Comparison of ENCODE assay signal across 12 cellular contexts in genomic region chr11:3161309-3161708, GRCh38. TPM values are rescaled to one million over a fixed set of nuclear protein-coding genes. Genes with fewer than 3 reads are reported as not detected.
DNase-seq lines count a peak whose midpoint lies in the region; ATAC-seq, FAIRE-seq and TF ChIP-seq lines count a peak whose summit lies in the region.
"Had no signal": no experiment of that assay in that cellular context is flagged by ENCODE, and none has a peak within 500 bp of the region (broad histone marks: within the 10 kb centered on the region; RNA-seq: fewer than 3 reads in every experiment).

No MANE protein-coding gene starts in this region.

- no peaks in the 10 kb centered on the region for H3K79me2 ChIP-seq in HepG2 (ENCODE audit: insufficient read depth, low read length)
- peaks cover 78% of the 10 kb centered on the region for H3K79me2 ChIP-seq in osteoblast (ENCODE audit: insufficient read depth, low read length)

- no peak for DNase-seq in HepG2 (ENCODE audit: low spot score)
- peak; percentile 47 for DNase-seq in Right ventricle myocardium superior
- peak; percentile 76 for DNase-seq in osteoblast (ENCODE audit: insufficient read length, low spot score, missing footprints)
- no peak for DNase-seq in RPMI8226
- no peak for DNase-seq in globus pallidus (ENCODE audit: low spot score)
- DNase-seq in activated CD4-positive, alpha-beta memory T cell treated with anti-CD3 and anti-CD28 coated beads, Interleukin-2, amount 10 ng/mL, durations not matched to agents 7 days and 5 days: no peak
- DNase-seq in SW 1271 (lab: John Stamatoyannopoulos, UW): no peak
- DNase-seq: activated gamma-delta T cell, NCI-H1048 had no signal

- H2AFZ ChIP-seq in HepG2 (ENCODE audit: low read length): no peak overlapping the region
- H2AFZ ChIP-seq in osteoblast (ENCODE audit: low read length): no peak overlapping the region

- no peaks in the 10 kb centered on the region for H3K36me3 Mint-ChIP-seq in activated CD4-positive, alpha-beta memory T cell treated with anti-CD3 and anti-CD28 coated beads, Interleukin-2, amount 10 ng/mL, durations not matched to agents 7 days and 5 days (ENCODE audit: low read depth)

- H3K9me3 ChIP-seq in liver (ENCODE audit: control insufficient read depth in 4 of 4, low read length in 3 of 4) (no peaks in the 10 kb centered on the region), HepG2 (ENCODE audit: low read length) (no peaks in the 10 kb centered on the region), osteoblast (ENCODE audit: low read depth, low read length) (no peaks in the 10 kb centered on the region)

- in situ Hi-C loops in HepG2 (cut with HindIII; ENCODE audit: extremely low pct_ligation_motif_present, low pct_unique_long_range_greater_than_20kb): no loop called here

- H4K20me1 ChIP-seq in HepG2 (ENCODE audit: insufficient read depth, low read length): peaks cover 3% of the 10 kb centered on the region; the same call in 1 of the 2 replicates
- H4K20me1 ChIP-seq in osteoblast (ENCODE audit: insufficient read depth, low read length): peaks cover 61% of the 10 kb centered on the region

- H3K9ac ChIP-seq in liver (ENCODE audit: low read depth in 1 of 2, low read length in 2 of 2) (no peak overlapping the region), HepG2 (ENCODE audit: insufficient read depth, low read depth, low read length) (no peak overlapping the region)

- POLR2A ChIA-PET in HepG2 (lab: Yijun Ruan, JAX): no interaction called here
- POLR2A ChIA-PET in activated CD4-positive, alpha-beta memory T cell treated with anti-CD3 and anti-CD28 coated beads, Interleukin-2, amount 10 ng/mL, durations not matched to agents 7 days and 5 days (lab: Charles Lee): no interaction called here

- intact Hi-C loops in HepG2 (cut with micrococcal nuclease; ENCODE audit: unreplicated experiment): no loop called here
- intact Hi-C loops in Right ventricle myocardium superior (cut with DNase I): no loop called here

- WGBS in liver: 83% methylated on average over 14 of the region's 14 CpGs
- 33% methylated on average over 6 of the region's 14 CpGs for WGBS in HepG2 (ENCODE audit: low lambda C conversion rate)

- FAIRE-seq in HepG2 (lab: Jason Lieb, UNC): no peak

- H3K27me3 ChIP-seq in liver (ENCODE audit: control insufficient read depth in 4 of 4, insufficient read depth in 4 of 4, low read length in 3 of 4) (peaks cover 0 to 2% (median 0%) of the 10 kb centered on the region in 4 donors), HepG2 (ENCODE audit: control insufficient read depth in 1 of 2, insufficient read depth in 2 of 2, low read length in 2 of 2) (peaks cover 21 to 92% of the 10 kb centered on the region in 2 experiments), osteoblast (ENCODE audit: insufficient read depth, low read length) (no peaks in the 10 kb centered on the region)

- H3K4me3 ChIP-seq in liver (ENCODE audit: low read depth in 1 of 3, low read length in 3 of 3) (no peak overlapping the region), HepG2 (replicated peaks in 1 of 3; ENCODE audit: insufficient read depth in 1 of 3, low read depth in 2 of 3, low read length in 3 of 3) (no peak overlapping the region), osteoblast (ENCODE audit: insufficient read depth, low read length) (peak overlapping the region; percentile 70)

- no peaks in the 10 kb centered on the region for H3K9me3 Mint-ChIP-seq in activated CD4-positive, alpha-beta memory T cell treated with anti-CD3 and anti-CD28 coated beads, Interleukin-2, amount 10 ng/mL, durations not matched to agents 7 days and 5 days

- peak overlapping the region; percentile 19 to 61 for H3K27ac ChIP-seq in liver (ENCODE audit: low read depth in 1 of 2, low read length in 2 of 2)
- H3K27ac ChIP-seq in HepG2 (ENCODE audit: extremely low read length, insufficient read depth, low read length): no peak overlapping the region
- H3K27ac ChIP-seq in osteoblast (ENCODE audit: low read depth, low read length): peak overlapping the region; percentile 58
- H3K27ac ChIP-seq: VCaP had no signal

- TF ChIP-seq RAD21 in liver (IDR thresholded peaks at IDR 0.05) (no peak), HepG2 (CRISPR knock-in tag; IDR thresholded peaks at IDR 0.05) (no peak)

- peaks cover 40% of the 10 kb centered on the region for H3K27me3 Mint-ChIP-seq in activated CD4-positive, alpha-beta memory T cell treated with anti-CD3 and anti-CD28 coated beads, Interleukin-2, amount 10 ng/mL, durations not matched to agents 7 days and 5 days

- peaks cover 5% of the 10 kb centered on the region for H3K4me1 Mint-ChIP-seq in activated CD4-positive, alpha-beta memory T cell treated with anti-CD3 and anti-CD28 coated beads, Interleukin-2, amount 10 ng/mL, durations not matched to agents 7 days and 5 days

- H3K27ac Mint-ChIP-seq in activated CD4-positive, alpha-beta memory T cell treated with anti-CD3 and anti-CD28 coated beads, Interleukin-2, amount 10 ng/mL, durations not matched to agents 7 days and 5 days: no peak overlapping the region

- TF ChIP-seq CTCF in liver (IDR thresholded peaks at IDR 0.05; ENCODE audit: low read depth, low read length, missing input control): no peak
- TF ChIP-seq CTCF in HepG2 (CRISPR knock-in tag; IDR thresholded peaks at IDR 0.05): no peak
- TF ChIP-seq CTCF in osteoblast (IDR thresholded peaks at IDR 0.05; ENCODE audit: extremely low read depth, low read depth, low read length): no peak

- CTCF ChIA-PET in HepG2 (lab: Yijun Ruan, JAX; ENCODE audit: low intra/inter-chr PET ratio, low total read pairs): no interaction called here
- CTCF ChIA-PET in activated CD4-positive, alpha-beta memory T cell treated with anti-CD3 and anti-CD28 coated beads, Interleukin-2, amount 10 ng/mL, durations not matched to agents 7 days and 5 days (lab: Charles Lee): no interaction called here

- no peak overlapping the region for H3K4me3 Mint-ChIP-seq in activated CD4-positive, alpha-beta memory T cell treated with anti-CD3 and anti-CD28 coated beads, Interleukin-2, amount 10 ng/mL, durations not matched to agents 7 days and 5 days

- BruUV-seq in HepG2 (replicated peaks; lab: Mats Ljungman, UMichigan): no TSS peak

- peaks cover 0 to 15% (median 6%) of the 10 kb centered on the region in 4 donors for H3K4me1 ChIP-seq in liver (ENCODE audit: control insufficient read depth in 4 of 4, insufficient read depth in 4 of 4, low read length in 3 of 4)
- no peaks in the 10 kb centered on the region for H3K4me1 ChIP-seq in HepG2 (ENCODE audit: insufficient read depth, low read length)
- H3K4me1 ChIP-seq in osteoblast (ENCODE audit: insufficient read depth, low read length): peaks cover 38% of the 10 kb centered on the region

- no peak for ATAC-seq in HepG2
- ATAC-seq in Right ventricle myocardium superior (ENCODE audit: poor library complexity): no peak

- TF ChIP-seq EP300 in HepG2 (IDR thresholded peaks at IDR 0.05; ENCODE audit: low read depth in 2 of 2, low read length in 2 of 2): no peak
- no peak for TF ChIP-seq EP300 in HepG2 (CRISPR knock-in tag; IDR thresholded peaks at IDR 0.05; ENCODE audit: borderline replicate concordance)

- H3K36me3 ChIP-seq in liver (ENCODE audit: control insufficient read depth in 4 of 4, insufficient read depth in 3 of 4, low read depth in 1 of 4, low read length in 3 of 4) (no peaks in the 10 kb centered on the region), HepG2 (replicated peaks in 1 of 2; ENCODE audit: control insufficient read depth in 1 of 2, insufficient read depth in 2 of 2, low read length in 2 of 2) (no peaks in the 10 kb centered on the region), osteoblast (ENCODE audit: insufficient read depth, low read length) (no peaks in the 10 kb centered on the region)

- TF ChIP-seq POLR2A in HepG2 (IDR thresholded peaks at IDR 0.05; ENCODE audit: insufficient read depth in 1 of 2, low read depth in 2 of 2, low read length in 2 of 2): no peak

- H3K4me2 ChIP-seq in HepG2 (ENCODE audit: low read depth, low read length): no peak overlapping the region
- peak overlapping the region; percentile 83 for H3K4me2 ChIP-seq in osteoblast (ENCODE audit: insufficient read depth, low read length)

RNA-seq across cellular contexts. Expression of gene OSBPL5, which starts 3.8 kb away (rescaled TPM):
- total RNA-seq in liver: 1 to 10 TPM; 5.6 to 6.2 TPM
- 1 to 10 TPM in 1 of 2 donors, under 1 TPM in 1; 0.74 to 2.1 TPM for polyA plus RNA-seq in liver
- not detected in 2 replicates for total RNA-seq in HepG2 (2016; rRNA removed; fragmentation: Illumina TruSeq; extraction: Trizol)
- total RNA-seq in HepG2 (2016; cell fraction: cytosol; rRNA removed; fragmentation: Illumina TruSeq; extraction: Trizol; ENCODE audit: low read depth): 0.26 TPM in 1 of 2 replicates, not detected in the other
- total RNA-seq in HepG2 (2016; cell fraction: insoluble cytoplasmic fraction; rRNA removed; fragmentation: Illumina TruSeq; extraction: Trizol): not detected in 2 replicates
- total RNA-seq in HepG2 (2016; cell fraction: membrane; rRNA removed; fragmentation: Illumina TruSeq; extraction: Trizol): not detected in 2 replicates
- total RNA-seq in HepG2 (2016; cell fraction: nucleus; rRNA removed; fragmentation: Illumina TruSeq; extraction: Trizol): not detected in 2 replicates
- not detected in 2 replicates for polyA plus RNA-seq in HepG2 (2011; rRNA removed)
- not detected in 2 replicates for polyA plus RNA-seq in HepG2 (2011; cell fraction: cytosol; rRNA removed)
- 0.34 TPM in 1 of 2 replicates, not detected in the other for polyA plus RNA-seq in HepG2 (2011; cell fraction: nucleus; rRNA removed)
- polyA plus RNA-seq in HepG2 (2012): not detected in 2 replicates
- not detected in 2 replicates for polyA plus RNA-seq in HepG2 (2016; cell fraction: cytosol; fragmentation: Illumina TruSeq; extraction: Trizol; ENCODE audit: low read depth)
- polyA plus RNA-seq in HepG2 (2016; cell fraction: insoluble cytoplasmic fraction; fragmentation: Illumina TruSeq; extraction: Trizol; ENCODE audit: low read depth): not detected in 2 replicates
- polyA plus RNA-seq in HepG2 (2016; cell fraction: membrane; fragmentation: Illumina TruSeq; extraction: Trizol; ENCODE audit: low read depth): not detected in 2 replicates
- polyA plus RNA-seq in HepG2 (2016; cell fraction: nucleus; fragmentation: Illumina TruSeq; extraction: Trizol; ENCODE audit: insufficient read depth, low read depth): not detected in 2 replicates
- polyA minus RNA-seq in HepG2 (2011; rRNA and poly(A)+ RNA removed; ENCODE audit: low replicate concordance): 41.3 TPM in 1 of 2 replicates, not detected in the other
- 0.40 and 0.97 TPM in 2 replicates for polyA minus RNA-seq in HepG2 (2011; cell fraction: cytosol; rRNA and poly(A)+ RNA removed)
- not detected in 2 replicates for polyA minus RNA-seq in HepG2 (2011; cell fraction: nucleus; rRNA and poly(A)+ RNA removed)
- 15.3 TPM for total RNA-seq in Right ventricle myocardium superior
- total RNA-seq in osteoblast: 46.0 and 49.9 TPM in 2 replicates
- 1 to 10 TPM; 1.6 to 1.7 TPM for total RNA-seq in activated CD4-positive, alpha-beta memory T cell treated with anti-CD3 and anti-CD28 coated beads, Interleukin-2, amount 10 ng/mL, durations not matched to agents 7 days and 5 days

RNA-seq across cellular contexts. Expression of gene MRGPRG, which starts 57.3 kb away (rescaled TPM):
- total RNA-seq in liver (not detected), HepG2 (2016; rRNA removed; fragmentation: Illumina TruSeq; extraction: Trizol) (not detected in 2 replicates), Right ventricle myocardium superior (not detected), osteoblast (not detected in 2 replicates)
- polyA plus RNA-seq in liver (not detected), HepG2 (2011; rRNA removed) (not detected in 2 replicates)
- not detected in 2 replicates for total RNA-seq in HepG2 (2016; cell fraction: cytosol; rRNA removed; fragmentation: Illumina TruSeq; extraction: Trizol; ENCODE audit: low read depth)
- total RNA-seq in HepG2 (2016; cell fraction: insoluble cytoplasmic fraction; rRNA removed; fragmentation: Illumina TruSeq; extraction: Trizol): not detected in 2 replicates
- total RNA-seq in HepG2 (2016; cell fraction: membrane; rRNA removed; fragmentation: Illumina TruSeq; extraction: Trizol): not detected in 2 replicates
- total RNA-seq in HepG2 (2016; cell fraction: nucleus; rRNA removed; fragmentation: Illumina TruSeq; extraction: Trizol): not detected in 2 replicates
- polyA plus RNA-seq in HepG2 (2011; cell fraction: cytosol; rRNA removed): not detected in 2 replicates
- polyA plus RNA-seq in HepG2 (2011; cell fraction: nucleus; rRNA removed): not detected in 2 replicates
- polyA plus RNA-seq in HepG2 (2012): not detected in 2 replicates
- polyA plus RNA-seq in HepG2 (2016; cell fraction: cytosol; fragmentation: Illumina TruSeq; extraction: Trizol; ENCODE audit: low read depth): not detected in 2 replicates
- polyA plus RNA-seq in HepG2 (2016; cell fraction: insoluble cytoplasmic fraction; fragmentation: Illumina TruSeq; extraction: Trizol; ENCODE audit: low read depth): not detected in 2 replicates
- polyA plus RNA-seq in HepG2 (2016; cell fraction: membrane; fragmentation: Illumina TruSeq; extraction: Trizol; ENCODE audit: low read depth): not detected in 2 replicates
- not detected in 2 replicates for polyA plus RNA-seq in HepG2 (2016; cell fraction: nucleus; fragmentation: Illumina TruSeq; extraction: Trizol; ENCODE audit: insufficient read depth, low read depth)
- polyA minus RNA-seq in HepG2 (2011; rRNA and poly(A)+ RNA removed; ENCODE audit: low replicate concordance): not detected in 2 replicates
- polyA minus RNA-seq in HepG2 (2011; cell fraction: cytosol; rRNA and poly(A)+ RNA removed): not detected in 2 replicates
- not detected in 2 replicates for polyA minus RNA-seq in HepG2 (2011; cell fraction: nucleus; rRNA and poly(A)+ RNA removed)
- not detected for total RNA-seq in activated CD4-positive, alpha-beta memory T cell treated with anti-CD3 and anti-CD28 coated beads, Interleukin-2, amount 10 ng/mL, durations not matched to agents 7 days and 5 days
- total RNA-seq: epithelial cell of proximal tubule had no signal

Comparison
In these comparisons a context has a peak if more than half of its experiments do, and no peak if none do; other contexts are left out.
1. DNase-seq: peak in Right ventricle myocardium superior (single experiment) and osteoblast (single experiment); none in HepG2 (single experiment), RPMI8226 (single experiment), globus pallidus (single experiment), activated CD4-positive, alpha-beta memory T cell treated with anti-CD3 and anti-CD28 coated beads, Interleukin-2, amount 10 ng/mL, durations not matched to agents 7 days and 5 days (single experiment) and SW 1271 (0 of 2).